Comparison of ENCODE assay signal across 24 cellular contexts in genomic region chr3:168414149-168414548, GRCh38.
"Had no signal": no experiment of that assay in that cellular context is flagged by ENCODE, and none has a peak within 500 bp of the region (broad histone marks: within the 10 kb centered on the region; RNA-seq: fewer than 3 reads in every experiment).

No MANE protein-coding gene starts in this region.

- H3K4me3 ChIP-seq: SK-N-MC had no signal

- H3K27ac ChIP-seq: SK-N-MC had no signal

- DNase-seq: activated B cell treated with CpG ODN at 0.5 μM for 24 hours; activated CD4-positive, alpha-beta T cell treated with anti-CD3 and anti-CD28 coated beads for 1 hour; activated CD4-positive, alpha-beta T cell treated with anti-CD3 and anti-CD28 coated beads, Interleukin-2, amount 10 ng/mL, durations not matched to agents 24 days and 14 days; activated CD4-positive, alpha-beta T cell treated with anti-CD3 and anti-CD28 coated beads, Interleukin-2, amount 50 U/mL, for 48 hours; activated CD8-positive, alpha-beta memory T cell treated with anti-CD3 and anti-CD28 coated beads, Interleukin-2, amount 10 ng/mL, durations not matched to agents 7 days and 5 days; activated gamma-delta T cell treated with Interleukin-2 at 50 U/mL for 16 hours; activated naive CD4-positive, alpha-beta T cell treated with anti-CD3 and anti-CD28 coated beads, Interleukin-2, amount 10 ng/mL, durations not matched to agents 7 days and 5 days; activated naive CD8-positive, alpha-beta T cell treated with anti-CD3 and anti-CD28 coated beads for 36 hours; activated T-cell treated with anti-CD3 and anti-CD28 coated beads, Interleukin-2, amount 50 U/mL, for 4 hours; NCI-H1048; NCI-H146; NCI-H187 treated with DMSO at 0.1 percent for 48 hours; NCI-H2081 treated with DMSO at 0.1 percent for 48 hours; NCI-H345; NCI-H510A; NCI-H526 treated with DMSO at 0.1 percent for 48 hours; NCI-H82; RPMI8226; T-cell; T-helper 2 cell; T1000 had no signal

- ATAC-seq: activated CD8-positive, alpha-beta memory T cell treated with anti-CD3 and anti-CD28 coated beads, Interleukin-2, amount 10 ng/mL, durations not matched to agents 7 days and 5 days; activated T-cell treated with anti-CD3 and anti-CD28 coated beads, Interleukin-2, amount 50 U/mL, for 4 hours; Panc1; Right ventricle myocardium inferior; T-cell had no signal
